Comparison of ENCODE assay signal across 12 cellular contexts in the genomic region with DNA sequence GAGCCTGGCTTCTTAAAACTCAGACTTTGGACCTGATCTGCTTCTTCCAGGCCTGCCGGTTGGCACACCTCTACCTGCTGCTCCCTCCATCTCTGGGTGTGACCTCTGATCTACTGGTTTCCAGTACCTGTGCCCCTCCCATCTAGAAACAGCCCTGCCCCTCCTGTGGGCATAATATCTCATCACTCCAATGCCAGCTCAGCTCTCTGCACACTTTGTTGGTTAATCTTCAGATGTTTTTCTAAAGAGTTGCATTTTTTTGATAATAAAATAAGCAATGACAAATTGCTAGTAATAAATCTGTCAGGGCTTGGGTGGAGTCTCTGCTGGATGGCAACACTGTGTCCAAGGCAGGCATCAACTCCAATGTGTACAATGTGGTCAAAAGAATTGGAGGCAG.
A peak's percentile ranks its signal among the peaks of the same experiment; 100 is the strongest.
DNase-seq lines count a peak whose midpoint lies in the region; ATAC-seq and TF ChIP-seq lines count a peak whose summit lies in the region.
"Had no signal": no experiment of that assay in that cellular context is flagged by ENCODE, and none has a peak within 500 bp of the region (broad histone marks: within the 10 kb centered on the region; RNA-seq: fewer than 3 reads in every experiment).

No MANE protein-coding gene starts in this region.

- H3K4me3 ChIP-seq in brain microvascular endothelial cell (ENCODE audit: low read depth, low read length), result no peak overlapping the region
- H3K4me3 ChIP-seq in lower lobe of right lung, result no peak overlapping the region
- no peak overlapping the region for H3K4me3 ChIP-seq in suprapubic skin

- TF ChIP-seq CTCF in brain microvascular endothelial cell (IDR thresholded peaks at IDR 0.05; ENCODE audit: low read depth, low read length, missing control alignments) (no peak), lower lobe of right lung (IDR thresholded peaks at IDR 0.05) (no peak), suprapubic skin (IDR thresholded peaks at IDR 0.05) (no peak), natural killer cell (IDR thresholded peaks at IDR 0.05) (no peak)

- no peaks in the 10 kb centered on the region for H3K9me3 Mint-ChIP-seq in natural killer cell
- H3K9me3 Mint-ChIP-seq: activated naive CD4-positive, alpha-beta T cell treated with anti-CD3 and anti-CD28 coated beads, Interleukin-2, amount 50 U/mL, for 24 hours; effector memory CD8-positive, alpha-beta T cell had no signal

- H3K36me3 ChIP-seq in brain microvascular endothelial cell (replicated peaks), result no peaks in the 10 kb centered on the region
- no peaks in the 10 kb centered on the region for H3K36me3 ChIP-seq in lower lobe of right lung
- no peaks in the 10 kb centered on the region for H3K36me3 ChIP-seq in suprapubic skin

- peaks cover 0 to under 1% of the 10 kb centered on the region in 2 donors for H3K27me3 Mint-ChIP-seq in natural killer cell (ENCODE audit: low read depth in 2 of 2)
- H3K27me3 Mint-ChIP-seq: activated CD4-positive, alpha-beta memory T cell treated with anti-CD3 and anti-CD28 coated beads for 36 hours; activated naive CD4-positive, alpha-beta T cell treated with anti-CD3 and anti-CD28 coated beads, Interleukin-2, amount 50 U/mL, for 24 hours had no signal

- H3K27ac ChIP-seq in brain microvascular endothelial cell, result peak overlapping the region; percentile 64
- peak overlapping the region; percentile 75 for H3K27ac ChIP-seq in lower lobe of right lung
- peak overlapping the region; percentile 85 for H3K27ac ChIP-seq in suprapubic skin

- TF ChIP-seq POLR2A in suprapubic skin (IDR thresholded peaks at IDR 0.05), result no peak

- 59% methylated on average over 1 of the region's 1 CpG for WGBS in suprapubic skin

- H3K27ac Mint-ChIP-seq in natural killer cell, result no peak overlapping the region
- H3K27ac Mint-ChIP-seq: activated CD4-positive, alpha-beta memory T cell treated with anti-CD3 and anti-CD28 coated beads for 36 hours; activated naive CD4-positive, alpha-beta T cell treated with anti-CD3 and anti-CD28 coated beads, Interleukin-2, amount 50 U/mL, for 24 hours had no signal

- peaks cover 38% of the 10 kb centered on the region for H3K4me1 ChIP-seq in lower lobe of right lung
- H3K4me1 ChIP-seq in suprapubic skin, result peaks cover 62% of the 10 kb centered on the region

- peaks cover 0 to 4% of the 10 kb centered on the region in 2 donors for H3K4me1 Mint-ChIP-seq in natural killer cell

- intact Hi-C loops in lower lobe of right lung (cut with DNase I), result no loop called here
- intact Hi-C loops in natural killer cell (cut with micrococcal nuclease), result no loop called here

- DNase-seq in HT-29 (ENCODE audit: low spot score) (peak; percentile 92), brain microvascular endothelial cell (no peak), lower lobe of right lung (no peak), suprapubic skin (ENCODE audit: low spot score in 2 of 2) (no peak), NCI-H510A (lab: John Stamatoyannopoulos, UW) (no peak), natural killer cell (no peak), HuH-7.5 (ENCODE audit: low spot score) (no peak), DMS153 (lab: John Stamatoyannopoulos, UW) (no peak)
- DNase-seq: activated CD4-positive, alpha-beta memory T cell treated with anti-CD3 and anti-CD28 coated beads for 36 hours; effector memory CD8-positive, alpha-beta T cell; stimulated activated CD4-positive, alpha-beta T cell treated with anti-CD3 and anti-CD28 coated beads, Interleukin-4, amount 100 ng/mL, for 1 hour had no signal

- H3K9me3 ChIP-seq in lower lobe of right lung (no peaks in the 10 kb centered on the region), suprapubic skin (no peaks in the 10 kb centered on the region)

- no peaks in the 10 kb centered on the region for H3K27me3 ChIP-seq in brain microvascular endothelial cell (replicated peaks)
- H3K27me3 ChIP-seq in lower lobe of right lung (ENCODE audit: low read depth), result no peaks in the 10 kb centered on the region
- H3K27me3 ChIP-seq in suprapubic skin, result no peaks in the 10 kb centered on the region

- ATAC-seq in lower lobe of right lung (no peak), natural killer cell (no peak)
- ATAC-seq: effector memory CD8-positive, alpha-beta T cell had no signal

- no peak overlapping the region for H3K4me3 Mint-ChIP-seq in natural killer cell
- H3K4me3 Mint-ChIP-seq: activated CD4-positive, alpha-beta memory T cell treated with anti-CD3 and anti-CD28 coated beads for 36 hours; activated naive CD4-positive, alpha-beta T cell treated with anti-CD3 and anti-CD28 coated beads, Interleukin-2, amount 50 U/mL, for 24 hours; effector memory CD8-positive, alpha-beta T cell had no signal

- no peaks in the 10 kb centered on the region for H3K36me3 Mint-ChIP-seq in natural killer cell
- H3K36me3 Mint-ChIP-seq: activated CD4-positive, alpha-beta memory T cell treated with anti-CD3 and anti-CD28 coated beads for 36 hours; activated naive CD4-positive, alpha-beta T cell treated with anti-CD3 and anti-CD28 coated beads, Interleukin-2, amount 50 U/mL, for 24 hours had no signal

- no peak for TF ChIP-seq EP300 in suprapubic skin (IDR thresholded peaks at IDR 0.05)

- in situ Hi-C loops in brain microvascular endothelial cell (cut with HindIII; ENCODE audit: low pct_ligation_motif_present, low sequenced_read_pairs), result no loop called here
